ENCODE assay signal across 11 cellular contexts in the genomic region with DNA sequence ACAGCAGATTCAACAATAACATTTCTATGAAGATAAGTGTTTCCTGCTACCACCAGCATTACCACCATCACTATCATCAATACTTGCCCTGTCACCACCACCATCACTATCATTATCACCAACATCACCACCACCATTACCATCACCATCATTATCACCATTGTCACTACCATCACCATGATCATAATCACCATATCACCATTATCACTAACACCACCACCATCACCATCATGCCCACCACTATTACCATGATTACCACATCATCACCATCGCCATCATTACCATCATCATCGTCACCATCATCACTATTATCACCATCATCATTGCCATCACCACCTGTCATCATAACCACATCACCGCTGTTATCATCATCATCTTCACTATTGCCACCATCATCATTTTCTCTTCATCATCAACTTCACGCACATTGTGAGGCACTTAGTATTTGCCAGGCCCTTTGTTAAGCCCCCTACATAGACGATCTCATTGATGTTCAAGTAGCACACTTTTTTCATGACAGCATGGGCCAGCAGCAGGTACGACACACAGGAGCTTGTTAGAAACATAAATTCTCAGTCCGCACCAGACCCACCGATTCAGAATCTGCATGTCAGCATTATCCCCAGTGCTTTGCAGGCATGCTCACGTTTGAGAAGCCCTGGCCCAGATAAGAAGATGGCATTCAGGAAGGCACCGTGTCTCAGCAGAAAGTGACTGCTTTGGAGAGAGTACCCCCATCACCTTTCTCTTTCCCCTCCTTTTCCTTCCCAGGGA.
"Had no signal": no experiment of that assay in that cellular context is flagged by ENCODE, and none has a peak within 500 bp of the region (broad histone marks: within the 10 kb centered on the region; RNA-seq: fewer than 3 reads in every experiment).

No MANE protein-coding gene starts in this region.

- H3K4me1 ChIP-seq: right atrium auricular region, spleen had no signal

- H3K27me3 ChIP-seq: neutrophil, right atrium auricular region had no signal

- DNase-seq: activated CD4-positive, alpha-beta T cell treated with anti-CD3 and anti-CD28 coated beads, Interleukin-2, amount 50 U/mL, for 1 hour; activated naive CD4-positive, alpha-beta T cell treated with anti-CD3 and anti-CD28 coated beads, Interleukin-2, amount 50 U/mL, for 16 hours; dermis blood vessel endothelial cell; hypothalamus; naive thymus-derived CD4-positive, alpha-beta T cell; spleen; stimulated activated CD4-positive, alpha-beta T cell treated with anti-CD3 and anti-CD28 coated beads, Interleukin-1b, Interleukin-23, amount 100 ng/mL, for 48 hours; substantia nigra had no signal

- H3K9me3 ChIP-seq: neutrophil, right atrium auricular region, spleen had no signal

- H3K4me3 ChIP-seq: right atrium auricular region, spleen had no signal

- H3K36me3 ChIP-seq: neutrophil, right atrium auricular region, spleen had no signal

- H3K27ac ChIP-seq: neutrophil, right atrium auricular region, spleen had no signal

- ATAC-seq: naive thymus-derived CD4-positive, alpha-beta T cell; stimulated activated memory B cell treated with anti-CD40 and anti-IgM and Interleukin-4, amounts not matched to agents 10 μg/mL and 1 μg/mL and 100 μg/mL, for 72 hours had no signal
